ENCODE assay signal across 18 cellular contexts in genomic region chr1:231958448-231958847, GRCh38.
"Had no signal": no experiment of that assay in that cellular context is flagged by ENCODE, and none has a peak within 500 bp of the region (broad histone marks: within the 10 kb centered on the region; RNA-seq: fewer than 3 reads in every experiment).

No MANE protein-coding gene starts in this region.

- H3K4me3 Mint-ChIP-seq: activated naive CD4-positive, alpha-beta T cell treated with anti-CD3 and anti-CD28 coated beads for 36 hours; activated naive CD8-positive, alpha-beta T cell treated with anti-CD3 and anti-CD28 coated beads, Interleukin-2, amount 50 U/mL, for 24 hours; endodermal cell; naive thymus-derived CD8-positive, alpha-beta T cell; stimulated activated naive B cell treated with anti-CD40 and anti-IgM and Interleukin-4, amounts not matched to agents 10 μg/mL and 1 μg/mL and 100 μg/mL, for 72 hours had no signal

- H3K4me3 ChIP-seq: ascending aorta, dorsolateral prefrontal cortex, left ventricle myocardium inferior, mucosa of descending colon, transverse colon, vagina had no signal

- H3K4me1 ChIP-seq: ascending aorta, left ventricle myocardium inferior, transverse colon had no signal

- H3K27me3 ChIP-seq: ascending aorta, dorsolateral prefrontal cortex, transverse colon, vagina had no signal

- H3K27ac ChIP-seq: ascending aorta, dorsolateral prefrontal cortex, left ventricle myocardium inferior, transverse colon, vagina had no signal

- ATAC-seq: activated CD4-positive, CD25-positive, alpha-beta regulatory T cell treated with anti-CD3 and anti-CD28 coated beads, Interleukin-2, amount 50 U/mL, for 24 hours; activated naive CD8-positive, alpha-beta T cell treated with anti-CD3 and anti-CD28 coated beads, Interleukin-2, amount 50 U/mL, for 24 hours; mucosa of descending colon; naive thymus-derived CD8-positive, alpha-beta T cell; stimulated activated naive B cell treated with anti-CD40 and anti-IgM and Interleukin-4, amounts not matched to agents 10 μg/mL and 1 μg/mL and 100 μg/mL, for 72 hours had no signal

- H3K4me1 Mint-ChIP-seq: activated naive CD8-positive, alpha-beta T cell treated with anti-CD3 and anti-CD28 coated beads, Interleukin-2, amount 50 U/mL, for 24 hours; endodermal cell; naive thymus-derived CD8-positive, alpha-beta T cell had no signal

- H3K27ac Mint-ChIP-seq: activated naive CD4-positive, alpha-beta T cell treated with anti-CD3 and anti-CD28 coated beads for 36 hours; activated naive CD8-positive, alpha-beta T cell treated with anti-CD3 and anti-CD28 coated beads, Interleukin-2, amount 50 U/mL, for 24 hours; activated T-helper 2 cell treated with anti-CD3 and anti-CD28 coated beads, Interferon-gamma antibody, Interleukin-2, Interleukin-4, amounts not matched to agents 10 μg/mL and 5 μg/mL and 100 μg/mL, durations not matched to agents 14 hours and 24 hours and 36 hours; endodermal cell; naive thymus-derived CD8-positive, alpha-beta T cell; stimulated activated naive B cell treated with anti-CD40 and anti-IgM and Interleukin-4, amounts not matched to agents 10 μg/mL and 1 μg/mL and 100 μg/mL, for 72 hours had no signal

- H3K36me3 ChIP-seq: ascending aorta, left ventricle myocardium inferior, transverse colon, vagina had no signal

- H3K27me3 Mint-ChIP-seq: activated naive CD8-positive, alpha-beta T cell treated with anti-CD3 and anti-CD28 coated beads, Interleukin-2, amount 50 U/mL, for 24 hours; naive thymus-derived CD8-positive, alpha-beta T cell; stimulated activated naive B cell treated with anti-CD40 and anti-IgM and Interleukin-4, amounts not matched to agents 10 μg/mL and 1 μg/mL and 100 μg/mL, for 72 hours had no signal

- DNase-seq: activated CD4-positive, alpha-beta T cell treated with anti-CD3 and anti-CD28 coated beads, Interleukin-2, amount 50 U/mL, for 1 hour; activated naive CD4-positive, alpha-beta T cell treated with anti-CD3 and anti-CD28 coated beads for 36 hours; activated naive CD8-positive, alpha-beta T cell treated with anti-CD3 and anti-CD28 coated beads, Interleukin-2, amount 50 U/mL, for 24 hours; activated T-cell treated with anti-CD3 and anti-CD28 coated beads for 4 hours; dorsolateral prefrontal cortex; endodermal cell; hypothalamus; kidney; left ventricle myocardium inferior; naive thymus-derived CD8-positive, alpha-beta T cell; stimulated activated CD4-positive, alpha-beta T cell treated with anti-CD3 and anti-CD28 coated beads, Interleukin-2, amount 100 ng/mL, for 48 hours; stimulated activated naive B cell treated with anti-CD40 and anti-IgM and Interleukin-4, amounts not matched to agents 10 μg/mL and 1 μg/mL and 100 μg/mL, for 72 hours; transverse colon had no signal

- H3K9me3 Mint-ChIP-seq: activated naive CD8-positive, alpha-beta T cell treated with anti-CD3 and anti-CD28 coated beads, Interleukin-2, amount 50 U/mL, for 24 hours; activated T-helper 2 cell treated with anti-CD3 and anti-CD28 coated beads, Interferon-gamma antibody, Interleukin-2, Interleukin-4, amounts not matched to agents 10 μg/mL and 5 μg/mL and 100 μg/mL, durations not matched to agents 14 hours and 24 hours and 36 hours; stimulated activated naive B cell treated with anti-CD40 and anti-IgM and Interleukin-4, amounts not matched to agents 10 μg/mL and 1 μg/mL and 100 μg/mL, for 72 hours had no signal

- H3K9me3 ChIP-seq: ascending aorta, mucosa of descending colon, transverse colon, vagina had no signal
